18 cellular contexts compared by ENCODE assay signal in genomic region chr21:31945116-31945515, GRCh38.
DNase-seq lines count a peak whose midpoint lies in the region; ATAC-seq and TF ChIP-seq lines count a peak whose summit lies in the region.
"Had no signal": no experiment of that assay in that cellular context is flagged by ENCODE, and none has a peak within 500 bp of the region (broad histone marks: within the 10 kb centered on the region; RNA-seq: fewer than 3 reads in every experiment).

No MANE protein-coding gene starts in this region.

- peaks cover 62% of the 10 kb centered on the region for H3K36me3 Mint-ChIP-seq in neural progenitor cell

- no peaks in the 10 kb centered on the region for H3K9me2 ChIP-seq in hepatocyte (replicated peaks; ENCODE audit: insufficient read depth)

- no peaks in the 10 kb centered on the region for H3K9me3 ChIP-seq in hepatocyte (ENCODE audit: low read depth)
- no peaks in the 10 kb centered on the region for H3K9me3 ChIP-seq in neural progenitor cell (ENCODE audit: low read depth)
- H3K9me3 ChIP-seq: BLaER1 treated with 17β-estradiol and CSF1 and Interleukin-3, amounts not matched to agents 10 nM and 100 nM had no signal

- H3K9ac ChIP-seq in neural progenitor cell = no peak overlapping the region
- H3K9ac ChIP-seq: BLaER1 treated with 17β-estradiol and CSF1 and Interleukin-3, amounts not matched to agents 10 nM and 100 nM had no signal

- peaks cover 9% of the 10 kb centered on the region for H3K79me2 ChIP-seq in hepatocyte
- no peaks in the 10 kb centered on the region for H3K79me2 ChIP-seq in neural progenitor cell (ENCODE audit: low read depth)

- H3F3A ChIP-seq in neural progenitor cell (ENCODE audit: low read depth) = no peaks in the 10 kb centered on the region

- H3K27me3 Mint-ChIP-seq in neural progenitor cell (ENCODE audit: insufficient read depth, low read depth) = no peaks in the 10 kb centered on the region

- 28% methylated on average over 4 of the region's 4 CpGs for WGBS in hepatocyte (ENCODE audit: low lambda C conversion rate, missing lambda C conversion rate)

- H3K9me3 Mint-ChIP-seq in neural progenitor cell = no peaks in the 10 kb centered on the region

- H3K4me2 ChIP-seq in hepatocyte = peak overlapping the region; percentile 48
- no peak overlapping the region for H3K4me2 ChIP-seq in neural progenitor cell
- H3K4me2 ChIP-seq: BLaER1 treated with 17β-estradiol and CSF1 and Interleukin-3, amounts not matched to agents 10 nM and 100 nM had no signal

- H3K36me3 ChIP-seq in hepatocyte (replicated peaks; ENCODE audit: insufficient read depth, low read depth) = no peaks in the 10 kb centered on the region
- H3K36me3 ChIP-seq in neural progenitor cell = no peaks in the 10 kb centered on the region

- peaks cover 21% of the 10 kb centered on the region for H3K4me1 Mint-ChIP-seq in neural progenitor cell

- no peak for TF ChIP-seq POLR2A in erythroblast (IDR thresholded peaks at IDR 0.05; ENCODE audit: low read length)

- H4K20me1 ChIP-seq in hepatocyte (ENCODE audit: insufficient read depth, poor library complexity, severe bottlenecking) = no peaks in the 10 kb centered on the region
- H4K20me1 ChIP-seq in neural progenitor cell (ENCODE audit: low read depth) = no peaks in the 10 kb centered on the region
- H4K20me1 ChIP-seq: BLaER1 treated with 17β-estradiol and CSF1 and Interleukin-3, amounts not matched to agents 10 nM and 100 nM had no signal

- H3K4me1 ChIP-seq in hepatocyte (ENCODE audit: insufficient read depth) = peaks cover 29% of the 10 kb centered on the region
- peaks cover 6% of the 10 kb centered on the region for H3K4me1 ChIP-seq in neural progenitor cell

- no peak for TF ChIP-seq CTCF in hepatocyte (IDR thresholded peaks at IDR 0.05; ENCODE audit: poor library complexity)
- no peak for TF ChIP-seq CTCF in neural progenitor cell (IDR thresholded peaks at IDR 0.05)

- no peak overlapping the region for H2AFZ ChIP-seq in hepatocyte
- H2AFZ ChIP-seq in neural progenitor cell (replicated peaks) = no peak overlapping the region

- H3K4me3 Mint-ChIP-seq in neural progenitor cell = no peak overlapping the region
- H3K4me3 Mint-ChIP-seq: HFFc6 had no signal

- H3K27ac ChIP-seq in hepatocyte (peak overlapping the region; percentile 40), neural progenitor cell (no peak overlapping the region)
- H3K27ac ChIP-seq: BLaER1 treated with 17β-estradiol and CSF1 and Interleukin-3, amounts not matched to agents 10 nM and 100 nM had no signal

- no peak overlapping the region for H3K4me3 ChIP-seq in hepatocyte
- H3K4me3 ChIP-seq in neural progenitor cell = no peak overlapping the region
- H3K4me3 ChIP-seq: BLaER1 treated with 17β-estradiol and CSF1 and Interleukin-3, amounts not matched to agents 10 nM and 100 nM had no signal

- ATAC-seq in HG02970 (IDR thresholded peaks at IDR 0.05; ENCODE audit: low FRiP score, unreplicated experiment) = no peak
- ATAC-seq in GM21619 (IDR thresholded peaks at IDR 0.05; ENCODE audit: unreplicated experiment) = no peak

- DNase-seq in Daoy (ENCODE audit: low read depth) (peak; percentile 20), SK-N-DZ (ENCODE audit: low spot score) (peak; percentile 11), hepatocyte (ENCODE audit: low spot score) (no peak), neural progenitor cell (ENCODE audit: low spot score) (no peak), erythroblast (lab: John Stamatoyannopoulos, UW) (no peak), NCI-H2107 treated with DMSO at 0.1 percent for 48 hours (lab: John Stamatoyannopoulos, UW; ENCODE audit: unreplicated experiment) (no peak)
- DNase-seq: DMS 273 treated with DMSO at 0.1 percent for 48 hours, HFFc6, MV-4-11, NCI-H1417, NCI-H187 treated with DMSO at 0.1 percent for 48 hours, NCI-H69, OCI-M1, RPMI8226, SIG-M5 had no signal

- H3K27me3 ChIP-seq in hepatocyte (no peaks in the 10 kb centered on the region), neural progenitor cell (no peaks in the 10 kb centered on the region)
- H3K27me3 ChIP-seq: BLaER1 treated with 17β-estradiol and CSF1 and Interleukin-3, amounts not matched to agents 10 nM and 100 nM had no signal

- peak overlapping the region; percentile 10 for H3K27ac Mint-ChIP-seq in neural progenitor cell
- H3K27ac Mint-ChIP-seq: HFFc6 had no signal

Comparison
In these comparisons a context has a peak if more than half of its experiments do, and no peak if none do; other contexts are left out.
1. DNase-seq: peak in Daoy (single experiment) and SK-N-DZ (single experiment); none in hepatocyte (single experiment), neural progenitor cell (single experiment), erythroblast (0 of 2) and NCI-H2107 treated with DMSO at 0.1 percent for 48 hours (single experiment).